20 cellular contexts compared by ENCODE assay signal in the genomic region with DNA sequence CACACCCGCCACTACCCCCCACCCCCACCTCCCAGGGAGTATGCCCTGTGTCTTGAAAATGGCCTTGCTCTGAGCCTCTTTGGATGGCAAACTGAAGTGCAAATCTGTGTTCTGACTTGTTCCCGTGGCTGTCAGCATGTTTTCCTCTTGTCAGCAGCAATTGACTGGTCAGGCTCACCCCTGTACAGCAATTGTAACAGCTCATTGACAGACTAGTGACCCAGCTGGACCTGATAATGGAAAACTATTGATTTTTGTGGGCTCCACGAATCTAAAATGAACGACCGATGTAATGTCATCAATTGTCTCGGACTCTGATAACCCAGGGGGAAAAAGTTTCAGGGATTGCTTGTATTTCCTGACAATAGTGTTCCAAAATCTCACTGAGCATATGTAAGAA.
"Had no signal": no experiment of that assay in that cellular context is flagged by ENCODE, and none has a peak within 500 bp of the region (broad histone marks: within the 10 kb centered on the region; RNA-seq: fewer than 3 reads in every experiment).

No MANE protein-coding gene starts in this region.

- H3K27me3 ChIP-seq: MG63, SJSA1 had no signal

- H3K27ac ChIP-seq: SJSA1, SK-N-MC had no signal

- H3K9me3 ChIP-seq: MG63, SJSA1 had no signal

- FAIRE-seq: RCC 7860 had no signal

- H3K4me3 ChIP-seq: MG63, SJSA1, SK-N-MC had no signal

- DNase-seq: KBM-7, MG63, NCI-H1092, NCI-H1105 treated with DMSO at 0.1 percent for 48 hours, NCI-H1417 treated with DMSO at 0.1 percent for 48 hours, NCI-H146, NCI-H1694 treated with DMSO at 0.1 percent for 48 hours, NCI-H1930, NCI-H2081, NCI-H2107, NCI-H2227 treated with DMSO at 0.1 percent for 48 hours, NCI-H524, NCI-H526 treated with DMSO at 0.1 percent for 48 hours, NCI-H774, Right ventricle myocardium superior, RPMI8226, SIG-M5 had no signal

- H3K36me3 ChIP-seq: MG63, SJSA1 had no signal
